In the genomic region with DNA sequence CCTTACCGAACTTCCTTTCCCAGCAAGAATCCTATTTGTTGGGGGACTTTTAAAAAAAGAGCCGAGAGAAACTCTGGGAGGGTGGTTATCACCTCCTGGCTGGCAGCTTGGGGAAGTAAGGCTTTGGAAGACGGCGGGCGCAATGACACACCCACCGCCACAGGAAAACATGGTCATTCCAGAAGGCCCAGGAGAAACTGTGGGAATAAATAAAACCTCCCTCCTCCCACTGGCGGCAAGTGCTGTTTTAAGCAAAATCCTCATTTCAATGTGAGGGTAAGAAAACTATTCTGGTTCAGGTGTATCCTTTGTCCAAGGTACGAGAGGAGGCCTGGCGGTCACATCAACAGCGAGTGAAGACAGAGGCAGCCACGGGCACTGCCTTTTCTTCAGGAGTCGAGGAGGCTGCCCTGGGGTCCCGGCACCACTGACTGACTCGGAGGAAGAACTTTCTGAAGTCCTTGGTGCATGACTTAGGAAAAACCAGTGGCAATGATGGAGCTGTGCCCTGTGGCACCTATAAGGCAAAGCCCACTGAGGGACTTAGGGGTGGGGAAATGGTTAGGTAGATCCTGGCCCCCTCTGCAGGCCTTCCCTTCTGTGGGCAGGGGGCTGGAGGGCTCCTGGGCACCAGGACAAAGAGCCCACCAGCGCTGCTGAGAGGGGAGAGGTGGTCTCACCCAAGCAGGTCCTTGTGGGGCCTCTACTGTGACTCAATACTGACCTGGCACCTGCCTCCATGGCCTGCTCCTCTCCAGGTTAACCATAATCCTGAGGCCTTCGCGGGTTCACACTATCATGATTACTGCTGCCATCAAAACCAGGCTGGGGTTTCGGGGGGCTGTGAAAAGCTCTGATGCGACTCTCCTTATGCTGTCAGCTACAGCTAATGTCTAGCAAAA, we compare ENCODE assay signal across 10 cellular contexts. TPM values are rescaled to one million over a fixed set of nuclear protein-coding genes. Genes with fewer than 3 reads are reported as not detected.
DNase-seq lines count a peak whose midpoint lies in the region; ATAC-seq, FAIRE-seq and TF ChIP-seq lines count a peak whose summit lies in the region.
"Had no signal": no experiment of that assay in that cellular context is flagged by ENCODE, and none has a peak within 500 bp of the region (broad histone marks: within the 10 kb centered on the region; RNA-seq: fewer than 3 reads in every experiment).

No MANE protein-coding gene starts in this region.

- H3K4me1 Mint-ChIP-seq in activated CD8-positive, alpha-beta memory T cell treated with anti-CD3 and anti-CD28 coated beads, Interleukin-2, amount 10 ng/mL, durations not matched to agents 7 days and 5 days, result peaks cover 88% of the 10 kb centered on the region
- peaks cover 93% of the 10 kb centered on the region for H3K4me1 Mint-ChIP-seq in stimulated activated effector memory CD8-positive, alpha-beta T cell treated with anti-CD3 and anti-CD28 coated beads, Interleukin-12 subunit alpha, Interleukin-12 subunit beta, amount 100 ng/mL, for 72 hours

- TF ChIP-seq POLR2A in GM12892 (IDR thresholded peaks at IDR 0.05; ENCODE audit: low read depth, low read length), result no peak

- no peaks in the 10 kb centered on the region for H3K9me3 Mint-ChIP-seq in activated CD8-positive, alpha-beta memory T cell treated with anti-CD3 and anti-CD28 coated beads, Interleukin-2, amount 10 ng/mL, durations not matched to agents 7 days and 5 days (ENCODE audit: low read depth)
- no peaks in the 10 kb centered on the region for H3K9me3 Mint-ChIP-seq in stimulated activated effector memory CD8-positive, alpha-beta T cell treated with anti-CD3 and anti-CD28 coated beads, Interleukin-12 subunit alpha, Interleukin-12 subunit beta, amount 100 ng/mL, for 72 hours

- no peaks in the 10 kb centered on the region for H3K27me3 ChIP-seq in iPS-20b (ENCODE audit: insufficient read depth, low read length)

- FAIRE-seq in GM12892 (lab: Jason Lieb, UNC), result no peak
- FAIRE-seq: colon, GM18507 had no signal

- DNase-seq in activated CD8-positive, alpha-beta memory T cell treated with anti-CD3 and anti-CD28 coated beads, Interleukin-2, amount 10 ng/mL, durations not matched to agents 7 days and 5 days, result peak; percentile 81
- DNase-seq in stimulated activated effector memory CD8-positive, alpha-beta T cell treated with anti-CD3 and anti-CD28 coated beads, Interleukin-12 subunit alpha, Interleukin-12 subunit beta, amount 100 ng/mL, for 72 hours (ENCODE audit: low spot score in 2 of 2), result peak in 1 of 2 donors; percentile 86
- no peak for DNase-seq in GM12892 (ENCODE audit: insufficient read length)
- DNase-seq in Kasumi-1 (lab: John Stamatoyannopoulos, UW), result no peak

- H3K4me3 ChIP-seq in HEK293 (ENCODE audit: low read depth, low read length), result no peak overlapping the region
- no peak overlapping the region for H3K4me3 ChIP-seq in iPS-20b (ENCODE audit: low read length)

- POLR2A ChIA-PET in HEK293 (lab: Yijun Ruan, JAX), result interaction anchor here (1.1 to 9.0 kb wide), 3 partner anchors 59 to 69 kb away, joined by 3 to 107 read pairs (median 13); a partner anchor contains a TSS

- peak overlapping the region; percentile 35; the same call in 1 of the 2 replicates for H3K9ac ChIP-seq in iPS-20b (ENCODE audit: low read depth, low read length)

- H3K36me3 Mint-ChIP-seq in activated CD8-positive, alpha-beta memory T cell treated with anti-CD3 and anti-CD28 coated beads, Interleukin-2, amount 10 ng/mL, durations not matched to agents 7 days and 5 days, result peaks cover 16% of the 10 kb centered on the region
- H3K36me3 Mint-ChIP-seq in stimulated activated effector memory CD8-positive, alpha-beta T cell treated with anti-CD3 and anti-CD28 coated beads, Interleukin-12 subunit alpha, Interleukin-12 subunit beta, amount 100 ng/mL, for 72 hours, result peaks cover 87% of the 10 kb centered on the region

- peaks cover 27% of the 10 kb centered on the region for H3K4me1 ChIP-seq in HEK293 (ENCODE audit: control insufficient read depth, insufficient read depth, low read length)
- H3K4me1 ChIP-seq in iPS-20b (ENCODE audit: insufficient read depth, low read length), result peaks cover 18% of the 10 kb centered on the region

- H3K27me3 Mint-ChIP-seq in activated CD8-positive, alpha-beta memory T cell treated with anti-CD3 and anti-CD28 coated beads, Interleukin-2, amount 10 ng/mL, durations not matched to agents 7 days and 5 days, result no peaks in the 10 kb centered on the region

- peak overlapping the region; percentile 15 for H3K4me3 Mint-ChIP-seq in activated CD8-positive, alpha-beta memory T cell treated with anti-CD3 and anti-CD28 coated beads, Interleukin-2, amount 10 ng/mL, durations not matched to agents 7 days and 5 days
- peak overlapping the region; percentile 88 for H3K4me3 Mint-ChIP-seq in stimulated activated effector memory CD8-positive, alpha-beta T cell treated with anti-CD3 and anti-CD28 coated beads, Interleukin-12 subunit alpha, Interleukin-12 subunit beta, amount 100 ng/mL, for 72 hours

- H3K27ac ChIP-seq in HEK293 (ENCODE audit: extremely low read depth, low read depth, low read length) (peak overlapping the region; percentile 91), iPS-20b (ENCODE audit: low read length) (peak overlapping the region; percentile 68)

- peaks cover 5 to 45% of the 10 kb centered on the region in 2 experiments; a peak in 2 of 3 replicates for H3K36me3 ChIP-seq in HEK293 (ENCODE audit: control insufficient read depth in 2 of 2, insufficient read depth in 1 of 2, low read length in 2 of 2)
- H3K36me3 ChIP-seq in iPS-20b (ENCODE audit: insufficient read depth, low read depth, low read length), result peaks cover 40% of the 10 kb centered on the region

- H3K27ac Mint-ChIP-seq in activated CD8-positive, alpha-beta memory T cell treated with anti-CD3 and anti-CD28 coated beads, Interleukin-2, amount 10 ng/mL, durations not matched to agents 7 days and 5 days, result peak overlapping the region; percentile 92
- H3K27ac Mint-ChIP-seq in stimulated activated effector memory CD8-positive, alpha-beta T cell treated with anti-CD3 and anti-CD28 coated beads, Interleukin-12 subunit alpha, Interleukin-12 subunit beta, amount 100 ng/mL, for 72 hours, result peak overlapping the region; percentile 98

- no peak for ATAC-seq in activated CD8-positive, alpha-beta memory T cell treated with anti-CD3 and anti-CD28 coated beads, Interleukin-2, amount 10 ng/mL, durations not matched to agents 7 days and 5 days
- peak; percentile 0 for ATAC-seq in stimulated activated effector memory CD8-positive, alpha-beta T cell treated with anti-CD3 and anti-CD28 coated beads, Interleukin-12 subunit alpha, Interleukin-12 subunit beta, amount 100 ng/mL, for 72 hours
- ATAC-seq in HG03175 (IDR thresholded peaks at IDR 0.05; ENCODE audit: unreplicated experiment) (no peak), GM21381 (IDR thresholded peaks at IDR 0.05; ENCODE audit: unreplicated experiment) (no peak)

- no peak for TF ChIP-seq CTCF in HEK293 (tag by site-specific recombination; IDR thresholded peaks at IDR 0.05)

- CTCF ChIA-PET in HEK293 (lab: Yijun Ruan, JAX), result interaction anchor here (0.6 to 1.9 kb wide), 11 partner anchors 53 to 636 kb away, joined by 3 to 9 read pairs (median 3); no protein-coding TSS in a partner anchor
- CTCF ChIA-PET in activated CD8-positive, alpha-beta memory T cell treated with anti-CD3 and anti-CD28 coated beads, Interleukin-2, amount 10 ng/mL, durations not matched to agents 7 days and 5 days (lab: Charles Lee), result interaction anchor here (0.6 to 12.6 kb wide), 17 partner anchors 11 to 285 kb away, joined by 3 to 141 read pairs (median 38); a partner anchor contains a TSS

- H3K9me3 ChIP-seq in HEK293 (ENCODE audit: control insufficient read depth, insufficient read depth, low read depth, low read length), result no peaks in the 10 kb centered on the region
- H3K9me3 ChIP-seq in iPS-20b (ENCODE audit: insufficient read depth, low read depth, low read length), result no peaks in the 10 kb centered on the region

TF ChIP-seq in HEK293, 187 proteins besides CTCF, POLR2A, EP300 and RAD21 (continues in another document):
- TF ChIP-seq ZNF555 (tag by site-specific recombination; conservative IDR thresholded peaks at IDR 0.05) (no peak), ZNF423 (tag by site-specific recombination; IDR thresholded peaks at IDR 0.05) (no peak), ZNF311 (tag by site-specific recombination; IDR thresholded peaks at IDR 0.05; ENCODE audit: borderline replicate concordance) (no peak), SP7 (tag by site-specific recombination; IDR thresholded peaks at IDR 0.05) (no peak), FEZF1 (tag by site-specific recombination; IDR thresholded peaks at IDR 0.05) (no peak), ZNF626 (tag by site-specific recombination; IDR thresholded peaks at IDR 0.05) (no peak), ZNF843 (tag by site-specific recombination; IDR thresholded peaks at IDR 0.05) (no peak), ZNF558 (tag by site-specific recombination; IDR thresholded peaks at IDR 0.05) (no peak)
- TF ChIP-seq, protein P1, sequence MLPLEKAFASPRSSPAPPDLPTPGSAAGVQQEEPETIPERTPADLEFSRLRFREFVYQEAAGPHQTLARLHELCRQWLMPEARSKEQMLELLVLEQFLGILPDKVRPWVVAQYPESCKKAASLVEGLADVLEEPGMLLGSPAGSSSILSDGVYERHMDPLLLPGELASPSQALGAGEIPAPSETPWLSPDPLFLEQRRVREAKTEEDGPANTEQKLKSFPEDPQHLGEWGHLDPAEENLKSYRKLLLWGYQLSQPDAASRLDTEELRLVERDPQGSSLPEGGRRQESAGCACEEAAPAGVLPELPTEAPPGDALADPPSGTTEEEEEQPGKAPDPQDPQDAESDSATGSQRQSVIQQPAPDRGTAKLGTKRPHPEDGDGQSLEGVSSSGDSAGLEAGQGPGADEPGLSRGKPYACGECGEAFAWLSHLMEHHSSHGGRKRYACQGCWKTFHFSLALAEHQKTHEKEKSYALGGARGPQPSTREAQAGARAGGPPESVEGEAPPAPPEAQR (tag by site-specific recombination; IDR thresholded peaks at IDR 0.05), result no peak

RNA-seq across cellular contexts. Expression of a gene that starts 21.4 kb away (rescaled TPM):
- 10 to 100 TPM; 25.5 to 31.4 TPM for total RNA-seq in activated CD8-positive, alpha-beta memory T cell treated with anti-CD3 and anti-CD28 coated beads, Interleukin-2, amount 10 ng/mL, durations not matched to agents 7 days and 5 days
- polyA plus RNA-seq in GM12892 (2012; ENCODE audit: missing spikeins), result 9.9 TPM

RNA-seq across cellular contexts. Expression of a gene that starts 59.6 kb away (rescaled TPM):
- 100 to 1,000 TPM; 291 to 293 TPM for total RNA-seq in activated CD8-positive, alpha-beta memory T cell treated with anti-CD3 and anti-CD28 coated beads, Interleukin-2, amount 10 ng/mL, durations not matched to agents 7 days and 5 days
- polyA plus RNA-seq in GM12892 (2012; ENCODE audit: missing spikeins), result 158 TPM
